Comparison of ENCODE assay signal across 8 cellular contexts in the genomic region with DNA sequence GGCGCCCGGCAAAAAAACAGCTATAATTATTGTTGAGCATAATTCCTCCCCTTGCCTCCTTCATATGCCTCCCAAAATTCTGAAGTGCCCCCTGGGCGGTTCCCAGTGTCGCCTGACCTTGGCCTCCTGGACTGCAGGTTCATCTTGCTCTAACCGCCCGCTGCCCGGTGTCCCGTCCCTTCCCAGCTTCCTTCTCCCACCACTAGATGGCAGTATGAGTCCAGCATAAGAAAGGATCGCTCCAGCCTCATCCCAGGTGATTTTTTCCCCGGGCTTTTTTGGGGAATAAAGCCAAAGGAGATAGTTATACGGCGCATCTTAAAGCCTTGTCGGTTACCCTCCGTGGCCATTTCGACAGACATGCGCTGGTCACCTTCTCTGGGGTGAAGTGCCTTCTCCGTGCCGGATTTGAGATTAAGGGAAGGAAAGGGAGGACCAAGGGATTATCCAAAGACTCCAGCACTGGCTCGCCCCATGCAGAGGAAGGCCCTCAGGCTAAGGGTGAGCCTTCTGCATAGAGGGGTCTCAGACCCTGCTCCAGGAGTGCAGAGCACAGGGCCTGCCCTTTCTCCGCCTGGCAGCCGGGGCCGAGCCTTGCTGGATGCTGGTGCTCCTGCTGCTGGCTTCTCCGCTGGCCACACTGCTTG. TPM values are rescaled to one million over a fixed set of nuclear protein-coding genes. Genes with fewer than 3 reads are reported as not detected.
DNase-seq lines count a peak whose midpoint lies in the region; ATAC-seq and TF ChIP-seq lines count a peak whose summit lies in the region.

No MANE protein-coding gene starts in this region.

- no peak overlapping the region for H2AK5ac ChIP-seq in H9 (ENCODE audit: insufficient read length, low read length)

- H3T11ph ChIP-seq in H9 (ENCODE audit: low read length), result no peak overlapping the region

- no peak overlapping the region for H2BK12ac ChIP-seq in H9 (ENCODE audit: insufficient read length, low read depth, low read length)

- H3K23me2 ChIP-seq in H9 (ENCODE audit: insufficient read length, low read depth, low read length, poor library complexity, severe bottlenecking), result peaks cover 2% of the 10 kb centered on the region

- no peaks in the 10 kb centered on the region for H4K20me1 ChIP-seq in BLaER1 treated with 17β-estradiol and CSF1 and Interleukin-3, amounts not matched to agents 10 nM and 100 nM
- H4K20me1 ChIP-seq in H9 (ENCODE audit: control insufficient read depth, insufficient read depth, insufficient read length), result no peaks in the 10 kb centered on the region

- H3K4me1 Mint-ChIP-seq in H9, result peaks cover 2 to 7% of the 10 kb centered on the region in 2 experiments; a peak in 3 of 4 replicates

- ATAC-seq in left colon (peak; percentile 89), HG02840 (IDR thresholded peaks at IDR 0.05; ENCODE audit: low FRiP score, unreplicated experiment) (no peak)

- no peak overlapping the region for H3K14ac ChIP-seq in H9 (ENCODE audit: insufficient read depth, low read length)

- H2BK5ac ChIP-seq in H9 (ENCODE audit: insufficient read length, low read length), result no peak overlapping the region

- H4K5ac ChIP-seq in H9 (ENCODE audit: insufficient read length, low read depth, low read length), result no peak overlapping the region

- H2BK15ac ChIP-seq in H9 (ENCODE audit: low read depth, low read length), result no peak overlapping the region

- H3K27ac ChIP-seq in BLaER1 treated with 17β-estradiol and CSF1 and Interleukin-3, amounts not matched to agents 10 nM and 100 nM, result peak overlapping the region in 3 of 11 experiments; percentile 25 to 50 (median 33); a peak in 4 of 22 replicates
- no peak overlapping the region for H3K27ac ChIP-seq in H9 (ENCODE audit: insufficient read length, low read depth, low read length)

- no peak overlapping the region for H3K56ac ChIP-seq in H9 (ENCODE audit: insufficient read length, low read depth, low read length)

- H3K27ac Mint-ChIP-seq in H9, result no peak overlapping the region; a peak in 1 of 7 replicates

- no peaks in the 10 kb centered on the region for H3K9me3 ChIP-seq in BLaER1 treated with 17β-estradiol and CSF1 and Interleukin-3, amounts not matched to agents 10 nM and 100 nM (replicated peaks in 1 of 11)
- no peaks in the 10 kb centered on the region for H3K9me3 ChIP-seq in H9 (ENCODE audit: control insufficient read depth, low read depth, low read length)

- peak overlapping the region; percentile 39 to 47; a peak in 3 of 5 replicates for H3K4me3 Mint-ChIP-seq in H9

- no peak overlapping the region for H3K23ac ChIP-seq in H9 (ENCODE audit: insufficient read length, low read depth, low read length)

- no peaks in the 10 kb centered on the region for H3K27me3 ChIP-seq in BLaER1 treated with 17β-estradiol and CSF1 and Interleukin-3, amounts not matched to agents 10 nM and 100 nM
- no peaks in the 10 kb centered on the region for H3K27me3 ChIP-seq in H9 (ENCODE audit: insufficient read depth, low read length)

- intact Hi-C loops in left colon (cut with DNase I, micrococcal nuclease), result loop anchor here (10.0 kb wide), 2 partner anchors 251 to 561 kb away; partner anchors contain the start of gene CRYGS (in 1 of the 2)

- H4K91ac ChIP-seq in H9 (ENCODE audit: insufficient read length, low read depth, low read length), result no peak overlapping the region

- H3K9ac ChIP-seq in BLaER1 treated with 17β-estradiol and CSF1 and Interleukin-3, amounts not matched to agents 10 nM and 100 nM, result peak overlapping the region in 4 of 11 experiments; percentile 16 to 49 (median 40); a peak in 5 of 22 replicates
- no peak overlapping the region for H3K9ac ChIP-seq in H9 (ENCODE audit: extremely low read depth, insufficient read length, low read length)

- H3K36me3 Mint-ChIP-seq in H9 (ENCODE audit: insufficient read depth in 1 of 3, low read depth in 3 of 3), result no peaks in the 10 kb centered on the region; a peak in 1 of 7 replicates

- H3K79me2 ChIP-seq in H9 (ENCODE audit: insufficient read depth, low read length), result no peaks in the 10 kb centered on the region

- no peak overlapping the region for H3K4ac ChIP-seq in H9 (ENCODE audit: low read depth, low read length)

- no CpG with 5 or more reads among the region's 23 CpGs for WGBS in H9 (ENCODE audit: extremely low coverage, insufficient read length, low lambda C conversion rate)

- H2BK20ac ChIP-seq in H9 (ENCODE audit: low read depth, low read length, poor library complexity, severe bottlenecking), result no peak overlapping the region

- peak overlapping the region; percentile 57 to 92 (median 80) for H3K4me2 ChIP-seq in BLaER1 treated with 17β-estradiol and CSF1 and Interleukin-3, amounts not matched to agents 10 nM and 100 nM
- H3K4me2 ChIP-seq in H9 (ENCODE audit: insufficient read depth, insufficient read length, low read length), result peak overlapping the region; percentile 46

- H3K27me3 Mint-ChIP-seq in H9 (ENCODE audit: low read depth), result peaks cover 29% of the 10 kb centered on the region

- DNase-seq in H9 (peak; percentile 83), NCI-H2227 (lab: John Stamatoyannopoulos, UW; ENCODE audit: unreplicated experiment) (peak; percentile 87), choroid plexus epithelial cell (ENCODE audit: low read depth) (peak; percentile 78), left colon (peak; percentile 46 to 73)
- DNase-seq in activated CD4-positive, alpha-beta T cell treated with anti-CD3 and anti-CD28 coated beads for 4 hours, result peak; percentile 53 to 60
- peak; percentile 47 to 50 for DNase-seq in stimulated activated CD4-positive, alpha-beta T cell treated with anti-CD3 and anti-CD28 coated beads, Interleukin-4, amount 100 ng/mL, for 48 hours (ENCODE audit: low read depth in 2 of 2)

- H3K18ac ChIP-seq in H9 (ENCODE audit: insufficient read length, low read depth, low read length), result no peak overlapping the region

- no peak overlapping the region for H4K8ac ChIP-seq in H9 (replicated peaks; ENCODE audit: insufficient read length, low read depth, low read length)

- H3K36me3 ChIP-seq in BLaER1 treated with 17β-estradiol and CSF1 and Interleukin-3, amounts not matched to agents 10 nM and 100 nM, result no peaks in the 10 kb centered on the region

- peak overlapping the region in 4 of 10 experiments; percentile 23 to 44 (median 38); a peak in 6 of 20 replicates for H3K4me3 ChIP-seq in BLaER1 treated with 17β-estradiol and CSF1 and Interleukin-3, amounts not matched to agents 10 nM and 100 nM
- H3K4me3 ChIP-seq in choroid plexus epithelial cell (ENCODE audit: low read depth, low read length), result no peak overlapping the region

- H3K9me3 Mint-ChIP-seq in H9, result no peaks in the 10 kb centered on the region; a peak in 1 of 5 replicates

- peak; percentile 93 for TF ChIP-seq CTCF in H9 (conservative IDR thresholded peaks at IDR 0.05)
- TF ChIP-seq CTCF in choroid plexus epithelial cell (conservative IDR thresholded peaks at IDR 0.05; ENCODE audit: low read depth, low read length), result peak; percentile 92

- no peak overlapping the region for H2BK120ac ChIP-seq in H9 (ENCODE audit: low read depth, low read length, poor library complexity, severe bottlenecking)

- no peaks in the 10 kb centered on the region for H3K79me1 ChIP-seq in H9 (ENCODE audit: insufficient read depth, low read depth, low read length, poor library complexity, severe bottlenecking)

- H3K4me1 ChIP-seq in BLaER1 treated with 17β-estradiol and CSF1 and Interleukin-3, amounts not matched to agents 10 nM and 100 nM, result peaks cover 26 to 65% (median 50%) of the 10 kb centered on the region in 10 experiments
- H3K4me1 ChIP-seq in H9 (ENCODE audit: insufficient read depth, low read length), result no peaks in the 10 kb centered on the region

- peak overlapping the region; percentile 43 for H2AFZ ChIP-seq in H9 (ENCODE audit: low read length)

RNA-seq across cellular contexts. Expression of gene TRA2B, which starts 45.8 kb away (rescaled TPM):
- total RNA-seq in H9 (2021) (344 and 349 TPM in 2 replicates), left colon (10 to 100 TPM; 74.2 to 85.3 TPM)
